8 cellular contexts compared by ENCODE assay signal in the genomic region with DNA sequence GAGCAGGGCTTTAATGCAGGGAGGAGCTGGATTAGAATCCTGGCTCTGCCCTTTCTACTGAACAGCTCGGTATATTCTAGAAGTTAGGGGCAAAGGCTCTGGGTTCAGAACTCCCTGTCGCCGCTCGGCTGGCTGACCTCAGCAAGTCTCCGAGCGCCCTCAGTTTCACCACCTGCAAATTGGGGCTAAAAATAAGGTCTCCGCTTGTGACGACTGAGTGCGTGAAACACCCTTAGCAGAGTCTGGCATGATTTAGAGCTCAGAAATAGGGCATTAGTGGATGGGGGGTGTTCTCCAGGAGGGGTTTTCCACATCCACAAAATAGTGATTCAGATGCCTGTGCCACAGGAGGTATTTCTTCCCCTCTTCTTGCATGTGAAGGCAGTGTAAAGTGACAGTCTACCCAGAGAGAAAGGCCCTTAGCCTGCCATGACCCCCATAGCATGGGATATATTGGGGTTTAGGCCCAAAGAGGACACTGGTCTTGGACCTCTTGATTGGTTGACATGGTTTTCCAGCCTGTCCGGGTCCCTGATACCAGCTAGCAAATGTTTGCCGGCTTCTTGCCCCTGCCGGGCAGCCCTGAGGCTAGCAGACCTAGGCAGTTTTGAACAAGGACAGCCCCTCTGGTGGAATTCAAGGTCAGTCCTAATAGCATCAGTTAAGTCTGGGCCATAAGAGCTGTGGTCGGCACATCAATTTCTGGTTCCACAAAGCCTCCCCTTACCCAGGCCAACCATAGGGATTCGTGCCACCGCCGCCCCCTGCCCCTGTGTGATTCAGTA. TPM values are rescaled to one million over a fixed set of nuclear protein-coding genes. Genes with fewer than 3 reads are reported as not detected.
DNase-seq lines count a peak whose midpoint lies in the region; ATAC-seq and TF ChIP-seq lines count a peak whose summit lies in the region.

No MANE protein-coding gene starts in this region.

- TF ChIP-seq CTCF in GM20000 (IDR thresholded peaks at IDR 0.05; ENCODE audit: extremely low read depth, missing control alignments), result no peak
- no peak for TF ChIP-seq CTCF in VCaP (conservative IDR thresholded peaks at IDR 0.05)

- ATAC-seq in right cardiac atrium, result no peak

- 63% methylated on average over 16 of the region's 16 CpGs for WGBS in right cardiac atrium

- H3K4me1 ChIP-seq in right cardiac atrium (ENCODE audit: control insufficient read depth, insufficient read depth, low read length), result peaks cover 6% of the 10 kb centered on the region

- DNase-seq in GM20000 (ENCODE audit: low spot score) (peak; percentile 41), right cardiac atrium (no peak), HuH-7.5 (ENCODE audit: low spot score) (no peak), NCI-H146 treated with DMSO at 0.1 percent for 48 hours (lab: John Stamatoyannopoulos, UW; ENCODE audit: unreplicated experiment) (no peak), anterior cingulate cortex (lab: John Stamatoyannopoulos, UW) (no peak), NCI-H1105 treated with DMSO at 0.1 percent for 48 hours (lab: John Stamatoyannopoulos, UW) (no peak)

- intact Hi-C loops in right cardiac atrium (cut with DNase I), result loop anchor here in 1 of 4 donors (10.0 kb wide), 1 partner anchor 61 kb away; the partner anchor contains the start of gene DUSP1

- no peaks in the 10 kb centered on the region for H3K9me3 ChIP-seq in right cardiac atrium (ENCODE audit: control insufficient read depth, low read length)

- no peaks in the 10 kb centered on the region for H3K27me3 ChIP-seq in right cardiac atrium (ENCODE audit: control insufficient read depth, insufficient read depth)

- H3K27ac ChIP-seq in VCaP, result peak overlapping the region; percentile 96
- peak overlapping the region; percentile 13 for H3K27ac ChIP-seq in right cardiac atrium (ENCODE audit: low read length)
- H3K27ac ChIP-seq in skin epidermis, result peak overlapping the region in 18 of 21 experiments; percentile 77 to 93 (median 86)

- H3K4me3 ChIP-seq in right cardiac atrium (ENCODE audit: low read length) (peak overlapping the region; percentile 89), skin epidermis (peak overlapping the region; percentile 67 to 92 (median 86))

RNA-seq across cellular contexts. Expression of gene ERGIC1, which starts 1.4 kb away (rescaled TPM):
- 10 to 100 TPM; 75.7 to 96.8 (median 86.9) TPM for total RNA-seq in right cardiac atrium
- 73.1 TPM for polyA plus RNA-seq in right cardiac atrium

Comparison
In these comparisons a context has a peak if more than half of its experiments do, and no peak if none do; other contexts are left out.
1. H3K27ac ChIP-seq: peak in every context shown above with its lines; median percentile 96 in VCaP; 86 in skin epidermis; 13 in right cardiac atrium.